Comparison of ENCODE assay signal across 10 cellular contexts in genomic region chr6:35624341-35625070, GRCh38.
DNase-seq lines count a peak whose midpoint lies in the region; ATAC-seq and TF ChIP-seq lines count a peak whose summit lies in the region.
"Had no signal": no experiment of that assay in that cellular context is flagged by ENCODE, and none has a peak within 500 bp of the region (broad histone marks: within the 10 kb centered on the region; RNA-seq: fewer than 3 reads in every experiment).

No MANE protein-coding gene starts in this region.

- H3K27ac ChIP-seq in psoas muscle (no peak overlapping the region), prostate gland (peak overlapping the region in 1 of 2 donors; percentile 35)
- H3K27ac ChIP-seq: BLaER1 had no signal

- WGBS in psoas muscle, 3 donors: 90 to 97% (median 90%) methylated on average over 9 of the region's 9 CpGs
- WGBS in prostate gland: 90% methylated on average over 9 of the region's 9 CpGs

- intact Hi-C loops in psoas muscle (cut with DNase I) (no loop called here), prostate gland (cut with DNase I) (no loop called here)

- no peak overlapping the region for H3K27ac Mint-ChIP-seq in central memory CD8-positive, alpha-beta T cell (ENCODE audit: low read depth)

- TF ChIP-seq POLR2A in prostate gland (IDR thresholded peaks at IDR 0.05): no peak

- H3K36me3 Mint-ChIP-seq in central memory CD8-positive, alpha-beta T cell (ENCODE audit: insufficient read depth): peaks cover 16% of the 10 kb centered on the region

- H3K9me3 Mint-ChIP-seq in central memory CD8-positive, alpha-beta T cell: no peaks in the 10 kb centered on the region

- H3K27me3 Mint-ChIP-seq in central memory CD8-positive, alpha-beta T cell: no peaks in the 10 kb centered on the region

- DNase-seq in NCI-H2171 treated with DMSO at 0.1 percent for 48 hours (lab: John Stamatoyannopoulos, UW) (peak; percentile 38), NCI-H2171 (lab: John Stamatoyannopoulos, UW) (no peak), NAMALWA (ENCODE audit: low spot score) (peak; percentile 36), psoas muscle (no peak), nucleus accumbens (lab: John Stamatoyannopoulos, UW) (no peak), prostate gland (ENCODE audit: low spot score) (no peak), ecto neural progenitor cell (ENCODE audit: low spot score) (no peak)
- no peak for DNase-seq in central memory CD8-positive, alpha-beta T cell (ENCODE audit: low spot score in 2 of 2)
- DNase-seq: NCI-H1694 treated with DMSO at 0.1 percent for 48 hours had no signal

- TF ChIP-seq CTCF in psoas muscle (IDR thresholded peaks at IDR 0.05) (no peak), prostate gland (IDR thresholded peaks at IDR 0.05) (peak in 2 of 4 experiments; percentile 8 to 22)

- H3K4me1 ChIP-seq in psoas muscle (no peaks in the 10 kb centered on the region), prostate gland (replicated peaks) (no peaks in the 10 kb centered on the region)
- H3K4me1 ChIP-seq: BLaER1 had no signal

- H3K36me3 ChIP-seq in psoas muscle (ENCODE audit: insufficient read depth in 1 of 2, low read depth in 1 of 2): peaks cover 6 to 89% of the 10 kb centered on the region in 2 donors
- H3K36me3 ChIP-seq in prostate gland: peaks cover 4 to 9% of the 10 kb centered on the region in 2 donors

- peaks cover 13% of the 10 kb centered on the region for H3K4me1 Mint-ChIP-seq in central memory CD8-positive, alpha-beta T cell

- no peaks in the 10 kb centered on the region for H3K9me3 ChIP-seq in psoas muscle
- no peaks in the 10 kb centered on the region for H3K9me3 ChIP-seq in prostate gland
- H3K9me3 ChIP-seq: BLaER1 had no signal

- no peak overlapping the region for H3K4me3 Mint-ChIP-seq in central memory CD8-positive, alpha-beta T cell

- peak; percentile 70 for ATAC-seq in central memory CD8-positive, alpha-beta T cell (replicated peaks; ENCODE audit: extremely low read depth, poor library complexity, severe bottlenecking)
- ATAC-seq in psoas muscle: peak in 3 of 4 donors; percentile 11 to 15 (median 12)

- H3K4me3 ChIP-seq in psoas muscle (no peak overlapping the region), prostate gland (no peak overlapping the region)
- H3K4me3 ChIP-seq: BLaER1 had no signal

- no peaks in the 10 kb centered on the region for H3K27me3 ChIP-seq in psoas muscle (ENCODE audit: insufficient read depth in 3 of 3, low read length in 2 of 3)
- H3K27me3 ChIP-seq in prostate gland (replicated peaks; ENCODE audit: insufficient read depth): no peaks in the 10 kb centered on the region
- H3K27me3 ChIP-seq: BLaER1 had no signal

Comparison
In these comparisons a context has a peak if more than half of its experiments do, and no peak if none do; other contexts are left out.
1. DNase-seq: peak in NCI-H2171 treated with DMSO at 0.1 percent for 48 hours (single experiment) and NAMALWA (single experiment); none in NCI-H2171 (single experiment), central memory CD8-positive, alpha-beta T cell (0 of 2), psoas muscle (0 of 2), nucleus accumbens (0 of 56), prostate gland (single experiment) and ecto neural progenitor cell (single experiment).